1 cellular context compared by ENCODE assay signal in genomic region chr17:1494736-1495253, GRCh38.
TF ChIP-seq lines count a peak whose summit lies in the region.

No MANE protein-coding gene starts in this region.

TF ChIP-seq in IMR-90, 13 proteins besides CTCF, POLR2A, EP300 and RAD21:
- TF ChIP-seq MAZ (IDR thresholded peaks at IDR 0.05; ENCODE audit: borderline replicate concordance, low read depth, low read length), result no peak
- TF ChIP-seq MAFK (IDR thresholded peaks at IDR 0.05; ENCODE audit: low read depth, low read length), result no peak
- TF ChIP-seq NFE2L2 (IDR thresholded peaks at IDR 0.05; ENCODE audit: low read depth, low read length), result no peak
- no peak for TF ChIP-seq SMC3 (IDR thresholded peaks at IDR 0.05; ENCODE audit: low read depth, low read length)
- TF ChIP-seq MXI1 (IDR thresholded peaks at IDR 0.05; ENCODE audit: borderline replicate concordance, low read depth, low read length), result no peak
- TF ChIP-seq CHD1 (IDR thresholded peaks at IDR 0.05; ENCODE audit: low read depth, low read length), result no peak
- TF ChIP-seq FOS (IDR thresholded peaks at IDR 0.05; ENCODE audit: low read depth, low read length), result no peak
- TF ChIP-seq, protein P1, sequence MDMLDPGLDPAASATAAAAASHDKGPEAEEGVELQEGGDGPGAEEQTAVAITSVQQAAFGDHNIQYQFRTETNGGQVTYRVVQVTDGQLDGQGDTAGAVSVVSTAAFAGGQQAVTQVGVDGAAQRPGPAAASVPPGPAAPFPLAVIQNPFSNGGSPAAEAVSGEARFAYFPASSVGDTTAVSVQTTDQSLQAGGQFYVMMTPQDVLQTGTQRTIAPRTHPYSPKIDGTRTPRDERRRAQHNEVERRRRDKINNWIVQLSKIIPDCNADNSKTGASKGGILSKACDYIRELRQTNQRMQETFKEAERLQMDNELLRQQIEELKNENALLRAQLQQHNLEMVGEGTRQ (IDR thresholded peaks at IDR 0.05; ENCODE audit: low read depth, low read length), result no peak
- TF ChIP-seq BHLHE40 (IDR thresholded peaks at IDR 0.05; ENCODE audit: low read depth, low read length), result no peak
- no peak for TF ChIP-seq ELK1 (IDR thresholded peaks at IDR 0.05; ENCODE audit: borderline replicate concordance, low read depth, low read length)
- no peak for TF ChIP-seq RFX5 (IDR thresholded peaks at IDR 0.05; ENCODE audit: low read depth, low read length)
- TF ChIP-seq CEBPB (IDR thresholded peaks at IDR 0.05; ENCODE audit: low read depth, low read length), result no peak
- TF ChIP-seq RCOR1 (IDR thresholded peaks at IDR 0.05; ENCODE audit: insufficient replicate concordance, low read length), result no peak
